Comparison of ENCODE assay signal across 9 cellular contexts in the genomic region with DNA sequence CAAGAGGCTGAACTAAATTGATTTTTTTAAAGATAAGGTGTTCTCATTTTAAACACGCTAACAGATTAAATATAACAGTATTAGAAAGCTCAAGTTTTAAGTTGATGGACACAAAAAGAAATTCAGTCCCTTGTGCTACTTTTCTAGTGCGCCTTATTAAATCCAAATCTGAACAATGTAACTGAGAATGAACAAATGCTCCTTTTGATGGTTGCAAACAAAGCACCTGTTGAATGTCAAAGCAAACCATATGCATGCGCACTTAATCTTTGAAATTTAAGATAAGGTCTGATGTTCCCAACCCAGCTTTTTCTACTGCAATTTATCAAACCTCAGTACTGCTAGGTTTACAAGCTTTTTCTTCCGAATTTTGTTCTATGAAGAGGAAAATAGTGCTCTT.
"Had no signal": no experiment of that assay in that cellular context is flagged by ENCODE, and none has a peak within 500 bp of the region (broad histone marks: within the 10 kb centered on the region; RNA-seq: fewer than 3 reads in every experiment).

No MANE protein-coding gene starts in this region.

- H3K27ac Mint-ChIP-seq: IgD-negative memory B cell had no signal

- H3K4me3 Mint-ChIP-seq: IgD-negative memory B cell had no signal

- H3K27me3 Mint-ChIP-seq: IgD-negative memory B cell had no signal

- H3K27ac ChIP-seq: HL-60, KMS-11 had no signal

- H3K4me3 ChIP-seq: K562 had no signal

- DNase-seq: IMR-90, KBM-7, KG1 had no signal

- ATAC-seq: HepG2, K562 had no signal

- H3K4me1 Mint-ChIP-seq: IgD-negative memory B cell had no signal

- FAIRE-seq: HepG2, HTR-8/SVneo, K562 had no signal

- H3K4me2 ChIP-seq: KMS-11 had no signal

- H3K9me3 Mint-ChIP-seq: IgD-negative memory B cell had no signal
